In the genomic region with DNA sequence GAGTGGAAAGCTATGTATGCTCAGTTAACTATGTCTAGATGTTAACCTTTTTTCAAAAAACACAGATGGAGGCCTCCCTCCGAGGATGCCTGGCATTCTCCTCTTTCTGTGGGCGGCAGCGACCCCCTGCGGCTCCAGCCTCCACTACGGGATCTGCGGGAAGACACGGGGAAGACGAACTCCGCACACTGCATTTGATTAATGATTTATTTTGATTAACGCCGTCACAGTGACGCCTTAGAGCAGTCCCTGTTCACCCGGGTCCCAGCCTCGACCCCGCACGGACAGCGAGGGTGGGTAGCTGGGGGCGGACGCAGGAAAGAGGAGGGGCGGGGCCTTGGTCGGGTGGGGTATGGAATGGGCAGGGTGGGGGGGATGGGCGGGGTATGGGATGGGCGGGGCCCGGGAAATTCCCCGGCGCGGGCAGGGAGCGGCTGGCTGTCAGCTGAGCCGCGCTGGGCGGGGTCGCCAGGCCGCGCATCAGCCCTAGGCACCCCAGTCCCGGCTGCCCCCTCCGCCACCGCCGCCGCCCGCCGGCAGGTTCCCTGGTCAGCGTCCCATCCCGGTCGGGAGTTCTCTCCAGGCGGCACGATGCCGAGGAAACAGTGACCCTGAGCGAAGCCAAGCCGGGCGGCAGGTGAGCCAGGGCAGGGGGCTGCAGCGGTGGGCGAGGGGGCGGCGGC, we compare ENCODE assay signal across 7 cellular contexts. TPM values are rescaled to one million over a fixed set of nuclear protein-coding genes. Genes with fewer than 3 reads are reported as not detected.
DNase-seq lines count a peak whose midpoint lies in the region; ATAC-seq and TF ChIP-seq lines count a peak whose summit lies in the region.

A gene (plus strand): TSS at position 498 of the 683 bp plus-strand sequence. CDS start 8,960 bp downstream, outside the sequence.

- H3K27ac ChIP-seq in VCaP (peak within 1 kb of the TSS; percentile 78), smooth muscle cell (ENCODE audit: low read depth) (peak within 1 kb of the TSS; percentile 87)

- ATAC-seq in GM18502 (IDR thresholded peaks at IDR 0.05; ENCODE audit: poor library complexity, unreplicated experiment): peak; percentile 80
- peak; percentile 70 for ATAC-seq in HG02763 (IDR thresholded peaks at IDR 0.05; ENCODE audit: unreplicated experiment)

- no peaks in the 10 kb centered on the region for H3F3A ChIP-seq in smooth muscle cell (ENCODE audit: low read depth)

- no peaks in the 10 kb centered on the region for H3K36me3 ChIP-seq in smooth muscle cell (ENCODE audit: low read depth)

- TF ChIP-seq CTCF in VCaP (conservative IDR thresholded peaks at IDR 0.05): peak; percentile 77
- TF ChIP-seq CTCF in smooth muscle cell (IDR thresholded peaks at IDR 0.05; ENCODE audit: borderline replicate concordance, insufficient read depth, poor library complexity, severe bottlenecking): peak; percentile 66

- no peaks in the 10 kb centered on the region for H3K27me3 ChIP-seq in smooth muscle cell (ENCODE audit: low read depth)

- in situ Hi-C loops in T47D (cut with HindIII; ENCODE audit: low pct_unique_long_range_greater_than_20kb, low sequenced_read_pairs): no loop called here

- H3K4me1 ChIP-seq in smooth muscle cell (ENCODE audit: low read depth): peaks cover 13% of the 10 kb centered on the region

- peaks cover 24% of the 10 kb centered on the region for H4K20me1 ChIP-seq in smooth muscle cell (ENCODE audit: low read depth)

- H2AFZ ChIP-seq in smooth muscle cell (ENCODE audit: low read depth): peak within 1 kb of the TSS; percentile 86

- no peaks in the 10 kb centered on the region for H3K9me3 ChIP-seq in smooth muscle cell (replicated peaks; ENCODE audit: low read depth)

- H3K9ac ChIP-seq in smooth muscle cell (ENCODE audit: low read depth): peak within 1 kb of the TSS; percentile 97

- DNase-seq in NCI-H1436 (lab: John Stamatoyannopoulos, UW) (peak; percentile 82), T47D (ENCODE audit: low read depth in 1 of 2, low spot score in 1 of 2) (peak; percentile 82 to 87), iPS-NIHi11 (ENCODE audit: low spot score) (peak; percentile 92), smooth muscle cell (lab: John Stamatoyannopoulos, UW; ENCODE audit: unreplicated experiment) (peak; percentile 73)

- H3K4me2 ChIP-seq in smooth muscle cell: peak within 1 kb of the TSS; percentile 93

- H3K79me2 ChIP-seq in smooth muscle cell (ENCODE audit: low read depth): peaks cover 31% of the 10 kb centered on the region

- H3K4me3 ChIP-seq in smooth muscle cell: peak within 1 kb of the TSS; percentile 91

- whole genome bisulfite sequencing in smooth muscle cell (ENCODE audit: low lambda C conversion rate): under 1% methylated on average over 38 of the region's 54 CpGs

RNA-seq across cellular contexts. Expression of the gene that starts here (rescaled TPM):
- 43.0 and 43.7 TPM in 2 replicates for total RNA-seq in smooth muscle cell
- polyA plus RNA-seq in smooth muscle cell: 83.0 and 107 TPM in 2 replicates

Comparison
In these comparisons a context has a peak if more than half of its experiments do, and no peak if none do; other contexts are left out.
1. Peak in every context shown above with its lines: DNase-seq, ATAC-seq, H3K4me3 ChIP-seq and H3K27ac ChIP-seq.